Comparison of ENCODE assay signal across 9 cellular contexts in genomic region chr12:119179335-119180021, GRCh38. TPM values are rescaled to one million over a fixed set of nuclear protein-coding genes. Genes with fewer than 3 reads are reported as not detected.
DNase-seq lines count a peak whose midpoint lies in the region; ATAC-seq and TF ChIP-seq lines count a peak whose summit lies in the region.
"Had no signal": no experiment of that assay in that cellular context is flagged by ENCODE, and none has a peak within 500 bp of the region (broad histone marks: within the 10 kb centered on the region; RNA-seq: fewer than 3 reads in every experiment).

No MANE protein-coding gene starts in this region.

- H3K36me3 ChIP-seq in colonic mucosa (no peaks in the 10 kb centered on the region), right lobe of liver (no peaks in the 10 kb centered on the region), upper lobe of right lung (no peaks in the 10 kb centered on the region)

- H3K4me1 ChIP-seq in colonic mucosa (no peaks in the 10 kb centered on the region), right lobe of liver (no peaks in the 10 kb centered on the region), upper lobe of right lung (peaks cover 41% of the 10 kb centered on the region)

- no peak for TF ChIP-seq POLR2A in right lobe of liver (IDR thresholded peaks at IDR 0.05)

- DNase-seq in LHCN-M2 (ENCODE audit: low read depth) = peak; percentile 36
- no peak for DNase-seq in colonic mucosa
- DNase-seq in right lobe of liver = peak in 1 of 3 donors; percentile 35
- DNase-seq in upper lobe of right lung = no peak
- DNase-seq in NCI-H748 (lab: John Stamatoyannopoulos, UW; ENCODE audit: unreplicated experiment) = no peak
- DNase-seq: activated naive CD8-positive, alpha-beta T cell treated with anti-CD3 and anti-CD28 coated beads, Interleukin-2, amount 10 ng/mL, durations not matched to agents 7 days and 5 days; stimulated activated CD4-positive, alpha-beta T cell treated with anti-CD3 and anti-CD28 coated beads, Interleukin-4, amount 100 ng/mL, for 1 hour had no signal

- peak in 3 of 4 donors; percentile 8 to 43 (median 15) for ATAC-seq in right lobe of liver
- peak; percentile 52 for ATAC-seq in upper lobe of right lung
- ATAC-seq in GM19351 (IDR thresholded peaks at IDR 0.05; ENCODE audit: unreplicated experiment) = no peak
- ATAC-seq in GM18909 (IDR thresholded peaks at IDR 0.05; ENCODE audit: poor library complexity, unreplicated experiment) = no peak

- H3K4me3 ChIP-seq in colonic mucosa = peak overlapping the region; percentile 28
- H3K4me3 ChIP-seq in right lobe of liver = peak overlapping the region; percentile 25 to 36 (median 35)
- peak overlapping the region; percentile 77 for H3K4me3 ChIP-seq in upper lobe of right lung

- TF ChIP-seq CTCF in colonic mucosa (IDR thresholded peaks at IDR 0.05) (no peak), right lobe of liver (IDR thresholded peaks at IDR 0.05) (no peak), upper lobe of right lung (IDR thresholded peaks at IDR 0.05) (no peak)

- H3K27me3 ChIP-seq in colonic mucosa (no peaks in the 10 kb centered on the region), right lobe of liver (peaks cover 0 to 4% of the 10 kb centered on the region in 2 donors), upper lobe of right lung (no peaks in the 10 kb centered on the region)

- H3K9ac ChIP-seq in colonic mucosa (ENCODE audit: low read depth in 2 of 2, low read length in 2 of 2) = peak overlapping the region; percentile 48 to 68

- WGBS in right lobe of liver (ENCODE audit: insufficient coverage, low coverage, low lambda C conversion rate, missing lambda C conversion rate) = 29% methylated on average over 8 of the region's 18 CpGs

- H3K27ac ChIP-seq in colonic mucosa = peak overlapping the region; percentile 57
- peak overlapping the region; percentile 26 to 63 (median 36) for H3K27ac ChIP-seq in right lobe of liver
- peak overlapping the region; percentile 90 for H3K27ac ChIP-seq in upper lobe of right lung

- intact Hi-C loops in colonic mucosa (cut with DNase I) = no loop called here
- intact Hi-C loops in right lobe of liver (cut with DNase I) = no loop called here
- intact Hi-C loops in upper lobe of right lung (cut with DNase I) = no loop called here

- H3K9me3 ChIP-seq in colonic mucosa (no peaks in the 10 kb centered on the region), right lobe of liver (no peaks in the 10 kb centered on the region), upper lobe of right lung (no peaks in the 10 kb centered on the region)

RNA-seq across cellular contexts. Expression of gene HSPB8, which starts 0.7 kb away (rescaled TPM):
- 10.9 and 11.4 TPM in 2 replicates for total RNA-seq in LHCN-M2 (2014; rRNA removed)
- 13.4 TPM for polyA plus RNA-seq in LHCN-M2 (2012)
- total RNA-seq in colonic mucosa = 10 to 100 TPM in 1 of 2 donors, 1 to 10 TPM in 1; 1.4 to 30.8 TPM
- total RNA-seq in right lobe of liver = 10 to 100 TPM in 2 of 6 experiments, 1 to 10 TPM in 3, under 1 TPM in 1; 0.68 to 15.9 (median 2.5) TPM
- total RNA-seq in upper lobe of right lung = 70.0 TPM
- total RNA-seq: activated naive CD8-positive, alpha-beta T cell treated with anti-CD3 and anti-CD28 coated beads, Interleukin-2, amount 10 ng/mL, durations not matched to agents 7 days and 5 days had no signal

Comparison
In these comparisons a context has a peak if more than half of its experiments do, and no peak if none do; other contexts are left out.
1. H3K27ac ChIP-seq: peak in every context shown above with its lines; median percentile 90 in upper lobe of right lung; 57 in colonic mucosa; 36 in right lobe of liver.
2. ATAC-seq: peak in right lobe of liver (3 of 4) and upper lobe of right lung (single experiment); none in GM19351 (single experiment) and GM18909 (single experiment).
3. Peak in every context shown above with its lines, with median percentiles within 50 percentile points of each other: H3K4me3 ChIP-seq.